8 cellular contexts compared by ENCODE assay signal in the genomic region with DNA sequence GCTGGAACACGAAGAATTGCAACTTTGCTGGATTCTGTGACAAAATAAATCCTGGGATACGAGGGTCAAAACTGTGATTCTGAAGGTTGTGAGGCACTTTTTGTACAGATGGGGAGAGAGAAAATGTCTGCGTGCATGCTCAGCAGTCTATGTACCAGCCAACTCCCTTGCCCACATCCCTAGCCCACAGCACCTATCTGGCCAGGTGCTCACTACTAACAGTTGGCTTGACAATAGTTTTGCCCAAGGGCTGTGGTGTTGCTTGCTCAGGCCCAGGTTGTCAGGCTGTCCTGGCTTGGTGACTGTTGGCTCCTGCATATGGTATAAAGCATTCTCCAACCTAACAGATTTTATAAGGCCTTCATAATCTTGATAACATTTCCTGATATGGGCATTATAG.
"Had no signal": no experiment of that assay in that cellular context is flagged by ENCODE, and none has a peak within 500 bp of the region (broad histone marks: within the 10 kb centered on the region; RNA-seq: fewer than 3 reads in every experiment).

No MANE protein-coding gene starts in this region.

- H3K9me3 ChIP-seq: HAP-1 had no signal

- ATAC-seq: HCT116, K562 had no signal

- H3K36me3 ChIP-seq: HAP-1 had no signal

- DNase-seq: GOT3, H7, HFFc6, IMR-90 had no signal

- H3K4me3 ChIP-seq: HAP-1, K562 had no signal

- H3K27ac Mint-ChIP-seq: HFFc6 had no signal

- FAIRE-seq: HTR-8/SVneo, K562 had no signal

- H3K4me3 Mint-ChIP-seq: HFFc6 had no signal

- H3K4me1 ChIP-seq: HAP-1 had no signal
